6 cellular contexts compared by ENCODE assay signal in the genomic region with DNA sequence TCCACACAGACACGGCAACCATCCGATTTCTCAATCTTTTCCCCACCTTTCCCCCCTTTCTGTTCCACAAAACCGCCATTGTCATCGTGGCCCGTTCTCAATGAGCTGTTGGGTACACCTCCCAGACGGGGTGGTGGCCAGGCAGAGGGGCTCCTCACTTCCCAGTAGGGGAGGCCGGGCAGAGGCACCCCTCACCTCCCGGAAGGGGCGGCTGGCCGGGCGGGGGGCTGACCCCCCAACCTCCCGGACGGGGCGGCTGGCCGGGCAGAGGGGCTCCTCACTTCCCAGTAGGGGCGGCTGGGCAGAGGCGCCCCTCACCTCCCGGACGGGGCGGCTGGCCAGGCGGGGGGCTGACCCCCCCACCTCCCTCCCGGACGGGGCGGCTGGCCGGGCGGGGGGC. TPM values are rescaled to one million over a fixed set of nuclear protein-coding genes. Genes with fewer than 3 reads are reported as not detected.
"Had no signal": no experiment of that assay in that cellular context is flagged by ENCODE, and none has a peak within 500 bp of the region (broad histone marks: within the 10 kb centered on the region; RNA-seq: fewer than 3 reads in every experiment).

No MANE protein-coding gene starts in this region.

RNA-seq across cellular contexts. Expression of gene NLRC4, which starts 28.8 kb away (rescaled TPM):
- total RNA-seq: GM23248, GM23338, H1, H4, H9, HFFc6 had no signal
